Comparison of ENCODE assay signal across 8 cellular contexts in the genomic region with DNA sequence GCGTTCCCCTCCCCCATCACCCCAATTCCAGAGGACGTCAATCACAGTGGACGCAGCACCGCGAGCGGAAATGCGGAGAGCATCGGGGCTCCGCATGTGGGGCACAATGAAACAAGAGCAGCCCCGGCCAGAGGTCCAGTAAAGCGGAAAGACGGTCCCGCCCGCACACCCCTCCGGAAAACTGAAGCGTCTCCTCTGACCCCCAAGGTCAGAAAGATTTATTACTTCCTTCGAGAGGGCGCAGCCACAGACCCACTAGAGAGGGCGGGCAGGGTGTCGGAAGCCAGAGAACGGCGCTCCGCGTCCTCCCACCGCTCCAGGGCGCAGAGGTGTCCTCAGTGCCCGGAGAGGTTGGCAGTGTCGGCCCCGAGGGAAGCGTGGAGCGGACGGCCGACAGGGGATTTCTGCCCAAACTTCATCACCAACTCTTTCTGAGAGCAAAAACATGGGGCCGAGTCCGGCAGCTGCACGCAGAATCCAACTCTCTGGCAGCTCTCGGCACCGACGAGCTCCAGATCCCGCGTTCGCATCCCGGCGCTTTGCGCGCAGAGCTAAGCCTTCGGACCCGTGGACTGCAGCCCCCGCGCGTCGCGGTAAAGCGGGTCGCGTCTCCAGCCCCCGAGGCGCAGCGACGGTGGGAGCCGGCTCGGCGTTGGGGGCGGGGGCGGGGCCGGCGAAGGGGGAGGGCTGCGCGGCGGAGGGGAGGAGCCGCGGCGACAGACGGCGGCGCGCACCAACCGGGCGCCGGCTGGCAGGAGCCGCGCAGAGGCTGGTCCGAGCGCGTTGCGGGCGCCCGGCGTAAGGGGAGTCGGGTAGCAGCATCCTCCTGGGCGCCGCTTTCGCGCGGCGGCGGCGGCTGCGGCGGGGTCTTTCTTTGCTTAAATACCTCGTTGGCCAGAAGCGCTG. TPM values are rescaled to one million over a fixed set of nuclear protein-coding genes. Genes with fewer than 3 reads are reported as not detected.
DNase-seq lines count a peak whose midpoint lies in the region; ATAC-seq and TF ChIP-seq lines count a peak whose summit lies in the region.

A gene with protein sequence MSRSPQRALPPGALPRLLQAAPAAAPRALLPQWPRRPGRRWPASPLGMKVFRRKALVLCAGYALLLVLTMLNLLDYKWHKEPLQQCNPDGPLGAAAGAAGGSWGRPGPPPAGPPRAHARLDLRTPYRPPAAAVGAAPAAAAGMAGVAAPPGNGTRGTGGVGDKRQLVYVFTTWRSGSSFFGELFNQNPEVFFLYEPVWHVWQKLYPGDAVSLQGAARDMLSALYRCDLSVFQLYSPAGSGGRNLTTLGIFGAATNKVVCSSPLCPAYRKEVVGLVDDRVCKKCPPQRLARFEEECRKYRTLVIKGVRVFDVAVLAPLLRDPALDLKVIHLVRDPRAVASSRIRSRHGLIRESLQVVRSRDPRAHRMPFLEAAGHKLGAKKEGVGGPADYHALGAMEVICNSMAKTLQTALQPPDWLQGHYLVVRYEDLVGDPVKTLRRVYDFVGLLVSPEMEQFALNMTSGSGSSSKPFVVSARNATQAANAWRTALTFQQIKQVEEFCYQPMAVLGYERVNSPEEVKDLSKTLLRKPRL (plus strand): TSS at position 763 of the 906 bp plus-strand sequence. CDS start 1,046 bp downstream, outside the sequence.

- CTCF ChIA-PET in activated CD8-positive, alpha-beta memory T cell treated with anti-CD3 and anti-CD28 coated beads, Interleukin-2, amount 10 ng/mL, durations not matched to agents 7 days and 5 days (lab: Charles Lee), result interaction anchor here (0.9 to 3.4 kb wide), 7 partner anchors 41 to 555 kb away, joined by 3 to 30 read pairs (median 5); no protein-coding TSS in a partner anchor

- H3K27ac Mint-ChIP-seq in activated CD8-positive, alpha-beta memory T cell treated with anti-CD3 and anti-CD28 coated beads, Interleukin-2, amount 10 ng/mL, durations not matched to agents 7 days and 5 days, result peak within 1 kb of the TSS; percentile 20

- peaks cover 21% of the 10 kb centered on the region for H3K4me1 Mint-ChIP-seq in activated CD8-positive, alpha-beta memory T cell treated with anti-CD3 and anti-CD28 coated beads, Interleukin-2, amount 10 ng/mL, durations not matched to agents 7 days and 5 days

- in situ Hi-C loops in GM18951 (cut with MboI; ENCODE audit: low sequenced_read_pairs, unreplicated experiment), result no loop called here

- H3K4me3 Mint-ChIP-seq in activated CD8-positive, alpha-beta memory T cell treated with anti-CD3 and anti-CD28 coated beads, Interleukin-2, amount 10 ng/mL, durations not matched to agents 7 days and 5 days, result peak within 1 kb of the TSS; percentile 80

- no peaks in the 10 kb centered on the region for H3K9me3 Mint-ChIP-seq in activated CD8-positive, alpha-beta memory T cell treated with anti-CD3 and anti-CD28 coated beads, Interleukin-2, amount 10 ng/mL, durations not matched to agents 7 days and 5 days (ENCODE audit: low read depth)

- peaks cover 39% of the 10 kb centered on the region for H3K27me3 Mint-ChIP-seq in activated CD8-positive, alpha-beta memory T cell treated with anti-CD3 and anti-CD28 coated beads, Interleukin-2, amount 10 ng/mL, durations not matched to agents 7 days and 5 days

- DNase-seq in Ammon's horn (ENCODE audit: low spot score) (peak; percentile 80), NCI-H524 treated with DMSO at 0.1 percent for 48 hours (lab: John Stamatoyannopoulos, UW) (peak; percentile 70), epidermal melanocyte (ENCODE audit: insufficient read length, low spot score) (peak; percentile 91), midbrain (lab: John Stamatoyannopoulos, UW) (peak; percentile 66)
- peak; percentile 77 for DNase-seq in activated CD8-positive, alpha-beta memory T cell treated with anti-CD3 and anti-CD28 coated beads, Interleukin-2, amount 10 ng/mL, durations not matched to agents 7 days and 5 days
- peak; percentile 31 to 52 for DNase-seq in stimulated activated CD8-positive, alpha-beta memory T cell treated with anti-CD3 and anti-CD28 coated beads, Interleukin-2, amount 100 ng/mL, for 1 hour (ENCODE audit: low read depth in 2 of 2)

- peak; percentile 72 for ATAC-seq in HG03139 (IDR thresholded peaks at IDR 0.05; ENCODE audit: unreplicated experiment)
- peak; percentile 89 for ATAC-seq in activated CD8-positive, alpha-beta memory T cell treated with anti-CD3 and anti-CD28 coated beads, Interleukin-2, amount 10 ng/mL, durations not matched to agents 7 days and 5 days

- H3K36me3 Mint-ChIP-seq in activated CD8-positive, alpha-beta memory T cell treated with anti-CD3 and anti-CD28 coated beads, Interleukin-2, amount 10 ng/mL, durations not matched to agents 7 days and 5 days, result no peaks in the 10 kb centered on the region

- peak; percentile 59 for TF ChIP-seq POLR2A in GM18951 (IDR thresholded peaks at IDR 0.05; ENCODE audit: extremely low read depth, insufficient read depth, insufficient read length)

RNA-seq across cellular contexts. Expression of the gene that starts here (rescaled TPM):
- 10 to 100 TPM in 1 of 2 experiments, 1 to 10 TPM in 1; 2.9 to 16.3 TPM for total RNA-seq in activated CD8-positive, alpha-beta memory T cell treated with anti-CD3 and anti-CD28 coated beads, Interleukin-2, amount 10 ng/mL, durations not matched to agents 7 days and 5 days

Comparison
In these comparisons a context has a peak if more than half of its experiments do, and no peak if none do; other contexts are left out.
1. Peak in every context shown above with its lines: DNase-seq and ATAC-seq.